Comparison of ENCODE assay signal across 10 cellular contexts in the genomic region with DNA sequence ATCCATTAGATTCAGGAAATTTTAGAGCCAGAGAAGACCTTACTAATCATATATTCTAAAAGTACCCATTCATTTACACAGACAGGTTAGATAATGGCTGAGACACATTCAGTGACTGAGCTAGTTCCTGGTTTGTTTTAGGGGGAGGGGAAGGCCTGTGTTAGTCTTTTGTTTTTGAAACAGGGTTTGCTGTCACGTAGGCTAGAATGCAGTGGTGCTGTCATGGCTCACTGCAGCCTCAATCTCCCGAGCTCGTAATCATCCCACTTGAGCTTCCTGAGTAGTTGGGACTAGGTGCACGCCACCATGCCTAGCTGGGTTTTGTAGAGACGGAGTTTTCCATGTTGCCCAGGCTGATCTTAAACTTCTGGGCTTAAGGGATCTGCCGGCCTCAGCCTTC. TPM values are rescaled to one million over a fixed set of nuclear protein-coding genes. Genes with fewer than 3 reads are reported as not detected.
DNase-seq lines count a peak whose midpoint lies in the region; ATAC-seq and TF ChIP-seq lines count a peak whose summit lies in the region.
"Had no signal": no experiment of that assay in that cellular context is flagged by ENCODE, and none has a peak within 500 bp of the region (broad histone marks: within the 10 kb centered on the region; RNA-seq: fewer than 3 reads in every experiment).

No MANE protein-coding gene starts in this region.

- H3K9ac ChIP-seq in neural progenitor cell, result no peak overlapping the region
- H3K9ac ChIP-seq: KMS-11 had no signal

- H3K27ac Mint-ChIP-seq in neural progenitor cell, result no peak overlapping the region

- no peak for ATAC-seq in HG02870 (IDR thresholded peaks at IDR 0.05; ENCODE audit: unreplicated experiment)

- H3K36me3 Mint-ChIP-seq in neural progenitor cell, result peaks cover 16% of the 10 kb centered on the region

- H2AFZ ChIP-seq in neural progenitor cell (replicated peaks), result no peak overlapping the region

- H3K4me3 Mint-ChIP-seq in neural progenitor cell, result no peak overlapping the region

- peaks cover 100% of the 10 kb centered on the region for H3K79me2 ChIP-seq in neural progenitor cell (ENCODE audit: low read depth)

- peaks cover 88% of the 10 kb centered on the region for H4K20me1 ChIP-seq in neural progenitor cell (ENCODE audit: low read depth)

- no peaks in the 10 kb centered on the region for H3K9me3 Mint-ChIP-seq in neural progenitor cell

- no peaks in the 10 kb centered on the region for H3K27me3 ChIP-seq in neural progenitor cell

- peak overlapping the region; percentile 8 for H3K4me3 ChIP-seq in neural progenitor cell

- peaks cover 26% of the 10 kb centered on the region for H3K4me1 ChIP-seq in neural progenitor cell

- peak overlapping the region; percentile 68 for H3K4me2 ChIP-seq in neural progenitor cell
- H3K4me2 ChIP-seq: KMS-11 had no signal

- no peaks in the 10 kb centered on the region for H3K27me3 Mint-ChIP-seq in neural progenitor cell (ENCODE audit: insufficient read depth, low read depth)

- peak overlapping the region; percentile 31 for H3K27ac ChIP-seq in neural progenitor cell
- H3K27ac ChIP-seq: KMS-11 had no signal

- H3K36me3 ChIP-seq in neural progenitor cell, result no peaks in the 10 kb centered on the region

- H3F3A ChIP-seq in neural progenitor cell (ENCODE audit: low read depth), result no peaks in the 10 kb centered on the region

- DNase-seq in NCI-H146 (lab: John Stamatoyannopoulos, UW) (peak; percentile 5), NCI-H146 treated with DMSO at 0.1 percent for 48 hours (lab: John Stamatoyannopoulos, UW; ENCODE audit: unreplicated experiment) (no peak), NCI-H2081 treated with DMSO at 0.1 percent for 48 hours (lab: John Stamatoyannopoulos, UW) (peak; percentile 32), astrocyte of the hippocampus (ENCODE audit: low read depth, low spot score) (peak; percentile 16), neural progenitor cell (ENCODE audit: low spot score) (peak; percentile 49), HuH-7.5 (ENCODE audit: low spot score) (no peak)
- no peak for DNase-seq in activated naive CD4-positive, alpha-beta T cell treated with anti-CD3 and anti-CD28 coated beads, Interleukin-2, amount 50 U/mL, for 16 hours
- DNase-seq: T-helper 9 cell had no signal

- H3K4me1 Mint-ChIP-seq in neural progenitor cell, result peaks cover 17% of the 10 kb centered on the region

- no peak for TF ChIP-seq CTCF in neural progenitor cell (IDR thresholded peaks at IDR 0.05)

- H3K9me3 ChIP-seq in neural progenitor cell (ENCODE audit: low read depth), result no peaks in the 10 kb centered on the region

RNA-seq across cellular contexts. Expression of gene RBPJ, which starts 10.1 kb away (rescaled TPM):
- 105 and 120 TPM in 2 replicates for total RNA-seq in neural progenitor cell (ENCODE audit: low replicate concordance)

Comparison
In these comparisons a context has a peak if more than half of its experiments do, and no peak if none do; other contexts are left out.
1. DNase-seq: peak in NCI-H146 (single experiment), NCI-H2081 treated with DMSO at 0.1 percent for 48 hours (single experiment), astrocyte of the hippocampus (single experiment) and neural progenitor cell (single experiment); none in NCI-H146 treated with DMSO at 0.1 percent for 48 hours (single experiment), HuH-7.5 (single experiment) and activated naive CD4-positive, alpha-beta T cell treated with anti-CD3 and anti-CD28 coated beads, Interleukin-2, amount 50 U/mL, for 16 hours (single experiment).